ENCODE assay signal across 14 cellular contexts in the genomic region with DNA sequence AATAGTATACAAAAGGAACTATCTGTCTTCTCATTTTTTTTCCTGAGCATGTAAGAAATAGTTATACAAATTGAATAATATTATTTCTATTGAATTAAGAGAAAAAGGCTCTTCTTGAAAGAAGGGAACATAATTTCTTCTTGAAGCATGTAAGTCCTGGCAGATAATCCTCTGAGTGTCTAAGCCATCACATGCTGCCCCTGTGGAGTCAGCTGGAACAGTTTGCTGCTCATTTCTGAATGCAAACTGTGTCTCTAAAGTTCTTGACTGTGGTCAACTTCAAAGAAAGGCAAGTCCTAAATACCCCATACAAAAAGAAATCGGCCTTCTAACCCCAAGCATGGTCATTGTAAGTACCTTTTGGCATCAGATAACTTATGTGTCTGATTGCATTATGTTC.
DNase-seq lines count a peak whose midpoint lies in the region; TF ChIP-seq lines count a peak whose summit lies in the region.
"Had no signal": no experiment of that assay in that cellular context is flagged by ENCODE, and none has a peak within 500 bp of the region (broad histone marks: within the 10 kb centered on the region; RNA-seq: fewer than 3 reads in every experiment).

No MANE protein-coding gene starts in this region.

- H3K27me3 ChIP-seq in WERI-Rb-1 (ENCODE audit: insufficient read depth, low read depth, severe bottlenecking): no peaks in the 10 kb centered on the region
- H3K27me3 ChIP-seq in MG63: no peaks in the 10 kb centered on the region
- H3K27me3 ChIP-seq: BE2C had no signal

- DNase-seq in NCI-H82 (lab: John Stamatoyannopoulos, UW) (peak; percentile 42), NCI-H82 treated with DMSO at 0.1 percent for 48 hours (lab: John Stamatoyannopoulos, UW; ENCODE audit: unreplicated experiment) (no peak), WERI-Rb-1 (peak; percentile 34), midbrain (lab: John Stamatoyannopoulos, UW) (peak; percentile 18), MG63 (no peak), NCI-H2171 treated with DMSO at 0.1 percent for 48 hours (lab: John Stamatoyannopoulos, UW) (no peak), NK-92 (lab: John Stamatoyannopoulos, UW; ENCODE audit: unreplicated experiment) (no peak)
- DNase-seq: BE2C; CD4-positive, alpha-beta memory T cell; DND-41; GDM1; HCEC 1CT; HFFc6 had no signal

- H3K4me3 ChIP-seq in WERI-Rb-1 (ENCODE audit: low read depth, low read length): no peak overlapping the region
- no peak overlapping the region for H3K4me3 ChIP-seq in MG63

- H3K9me3 ChIP-seq in WERI-Rb-1 (ENCODE audit: severe bottlenecking): no peaks in the 10 kb centered on the region
- no peaks in the 10 kb centered on the region for H3K9me3 ChIP-seq in MG63
- H3K9me3 ChIP-seq: BE2C had no signal

- TF ChIP-seq CTCF in WERI-Rb-1 (IDR thresholded peaks at IDR 0.05; ENCODE audit: low read depth, low read length): no peak

- H3K36me3 ChIP-seq in WERI-Rb-1 (no peaks in the 10 kb centered on the region), MG63 (no peaks in the 10 kb centered on the region)
- H3K36me3 ChIP-seq: BE2C had no signal

- no peak overlapping the region for H3K27ac ChIP-seq in WERI-Rb-1
- H3K27ac ChIP-seq: C4-2B had no signal

Comparison
In these comparisons a context has a peak if more than half of its experiments do, and no peak if none do; other contexts are left out.
1. DNase-seq: peak in NCI-H82 (single experiment), WERI-Rb-1 (single experiment) and midbrain (single experiment); none in NCI-H82 treated with DMSO at 0.1 percent for 48 hours (single experiment), MG63 (single experiment), NCI-H2171 treated with DMSO at 0.1 percent for 48 hours (single experiment) and NK-92 (single experiment).